Comparison of ENCODE assay signal across 11 cellular contexts in genomic region chr12:2248087-2248900, GRCh38.
DNase-seq lines count a peak whose midpoint lies in the region; ATAC-seq and TF ChIP-seq lines count a peak whose summit lies in the region.
"Had no signal": no experiment of that assay in that cellular context is flagged by ENCODE, and none has a peak within 500 bp of the region (broad histone marks: within the 10 kb centered on the region; RNA-seq: fewer than 3 reads in every experiment).

No MANE protein-coding gene starts in this region.

- no peaks in the 10 kb centered on the region for H3K9me3 ChIP-seq in GM23248 (ENCODE audit: low read depth)
- no peaks in the 10 kb centered on the region for H3K9me3 ChIP-seq in gastroesophageal sphincter
- H3K9me3 ChIP-seq: MG63 had no signal

- H3K4me3 ChIP-seq in GM23248 (no peak overlapping the region), gastroesophageal sphincter (no peak overlapping the region), rectal smooth muscle tissue (ENCODE audit: low read length) (no peak overlapping the region)
- H3K4me3 ChIP-seq: MG63, skin epidermis had no signal

- no peak for TF ChIP-seq POLR2A in gastroesophageal sphincter (IDR thresholded peaks at IDR 0.05)

- peaks cover 61% of the 10 kb centered on the region for H3K79me2 ChIP-seq in GM23248 (ENCODE audit: insufficient read depth)

- peaks cover 58% of the 10 kb centered on the region for H3K4me1 ChIP-seq in GM23248 (ENCODE audit: insufficient read depth)
- peaks cover 7 to 100% (median 19%) of the 10 kb centered on the region in 3 donors for H3K4me1 ChIP-seq in gastroesophageal sphincter
- H3K4me1 ChIP-seq in rectal smooth muscle tissue (ENCODE audit: control insufficient read depth, insufficient read depth, low read length) = peaks cover 54% of the 10 kb centered on the region

- intact Hi-C loops in head of caudate nucleus (cut with DNase I) = no loop called here

- ATAC-seq in gastroesophageal sphincter (peak; percentile 80), GM19397 (IDR thresholded peaks at IDR 0.05; ENCODE audit: unreplicated experiment) (no peak)

- H3K9ac ChIP-seq in GM23248 (no peak overlapping the region; the same call in 1 of the 2 replicates), rectal smooth muscle tissue (ENCODE audit: low read length) (peak overlapping the region; percentile 6)

- H2AFZ ChIP-seq in GM23248 = no peak overlapping the region

- H3K9me2 ChIP-seq in GM23248 (ENCODE audit: insufficient read depth) = no peaks in the 10 kb centered on the region

- no peak for TF ChIP-seq CTCF in gastroesophageal sphincter (IDR thresholded peaks at IDR 0.05)

- no peaks in the 10 kb centered on the region for H3K36me3 ChIP-seq in GM23248 (ENCODE audit: low read depth)
- H3K36me3 ChIP-seq in gastroesophageal sphincter = no peaks in the 10 kb centered on the region
- H3K36me3 ChIP-seq in rectal smooth muscle tissue (ENCODE audit: control insufficient read depth, insufficient read depth, low read length) = no peaks in the 10 kb centered on the region
- H3K36me3 ChIP-seq: MG63 had no signal

- H4K20me1 ChIP-seq in GM23248 (ENCODE audit: insufficient read depth) = no peaks in the 10 kb centered on the region

- TF ChIP-seq EP300 in gastroesophageal sphincter (IDR thresholded peaks at IDR 0.05) = no peak

- no peak overlapping the region for H3K4me2 ChIP-seq in GM23248 (ENCODE audit: unreplicated experiment)

- 77% methylated on average over 17 of the region's 17 CpGs for WGBS in GM23248 (ENCODE audit: low coverage in 1 of 2, low lambda C conversion rate in 2 of 2, missing lambda C conversion rate in 2 of 2), 2 experiments
- 27 to 49% methylated on average over 6 to 13 of the region's 17 CpGs for WGBS in gastroesophageal sphincter (ENCODE audit: low coverage in 1 of 2), 2 donors

- H3K27ac ChIP-seq in GM23248 (peak overlapping the region; percentile 13), gastroesophageal sphincter (peak overlapping the region; percentile 76 to 88 (median 84)), rectal smooth muscle tissue (ENCODE audit: low read depth, low read length) (peak overlapping the region; percentile 89)

- DNase-seq in GM23248 = peak; percentile 52
- DNase-seq in RPMI7951 (ENCODE audit: low read depth) = peak; percentile 64
- no peak for DNase-seq in head of caudate nucleus
- no peak for DNase-seq in glomerular visceral epithelial cell (ENCODE audit: extremely low spot score)
- no peak for DNase-seq in NCI-H1930 (lab: John Stamatoyannopoulos, UW)
- DNase-seq: MG63; stimulated activated CD8-positive, alpha-beta memory T cell treated with anti-CD3 and anti-CD28 coated beads, Interleukin-4, amount 100 ng/mL, for 48 hours had no signal

- no peaks in the 10 kb centered on the region for H3K27me3 ChIP-seq in GM23248 (replicated peaks; ENCODE audit: insufficient read depth)
- no peaks in the 10 kb centered on the region for H3K27me3 ChIP-seq in gastroesophageal sphincter
- H3K27me3 ChIP-seq in rectal smooth muscle tissue (ENCODE audit: control insufficient read depth, insufficient read depth, low read length) = no peaks in the 10 kb centered on the region
- H3K27me3 ChIP-seq: MG63 had no signal

- in situ Hi-C loops in GM23248 (cut with MboI) = no loop called here

- H3F3A ChIP-seq in GM23248 (ENCODE audit: insufficient read depth) = peaks cover 47% of the 10 kb centered on the region

Comparison
In these comparisons a context has a peak if more than half of its experiments do, and no peak if none do; other contexts are left out.
1. DNase-seq: peak in GM23248 (single experiment) and RPMI7951 (single experiment); none in head of caudate nucleus (0 of 42), glomerular visceral epithelial cell (single experiment) and NCI-H1930 (0 of 2).
2. H3K27ac ChIP-seq: peak in every context shown above with its lines; median percentile 89 in rectal smooth muscle tissue; 84 in gastroesophageal sphincter; 13 in GM23248.